ENCODE assay signal across 8 cellular contexts in genomic region chr14:36588788-36589187, GRCh38. TPM values are rescaled to one million over a fixed set of nuclear protein-coding genes. Genes with fewer than 3 reads are reported as not detected.
"Had no signal": no experiment of that assay in that cellular context is flagged by ENCODE, and none has a peak within 500 bp of the region (broad histone marks: within the 10 kb centered on the region; RNA-seq: fewer than 3 reads in every experiment).

No MANE protein-coding gene starts in this region.

- FAIRE-seq: H54, HTR-8/SVneo, K562 had no signal

- H3K27ac Mint-ChIP-seq: H9 had no signal

- H3K4me3 ChIP-seq: K562 had no signal

- H3K4me3 Mint-ChIP-seq: H9 had no signal

- DNase-seq: GOT3, H9, HCEC 1CT, IMR-90 had no signal

RNA-seq across cellular contexts. Expression of gene NKX2-8, which starts 6.4 kb away (rescaled TPM):
- total RNA-seq: H9, HT-29, IMR-90, K562 had no signal
- polyA plus RNA-seq: IMR-90, K562 had no signal
